In the genomic region with DNA sequence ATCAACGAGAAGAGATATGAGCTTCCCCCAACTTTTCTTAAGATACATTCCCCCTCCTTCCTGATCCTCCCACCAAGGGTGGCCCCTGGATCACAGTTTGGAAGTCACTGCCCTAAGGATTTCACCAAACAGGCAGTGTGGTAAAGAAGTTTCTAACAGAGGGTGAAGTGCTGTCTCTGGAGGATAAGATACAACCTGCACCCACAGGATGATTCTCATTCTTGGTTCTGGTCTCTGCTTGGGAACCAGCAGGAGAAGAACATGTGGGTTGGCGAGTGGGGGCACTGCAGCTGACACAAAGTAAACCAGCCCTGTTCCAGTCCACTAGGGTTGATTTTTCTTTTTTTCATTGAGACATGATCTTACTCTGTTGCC, we compare ENCODE assay signal across 1 cellular context.
TF ChIP-seq lines count a peak whose summit lies in the region.

No MANE protein-coding gene starts in this region.

TF ChIP-seq in GM12878, 131 proteins besides CTCF, POLR2A, EP300 and RAD21:
- 0 out of 2 replicates have a peak, but pooled peaks have one; percentile 38 for TF ChIP-seq POLR2AphosphoS5 (IDR thresholded peaks at IDR 0.05; ENCODE audit: low read length)
- TF ChIP-seq SMAD5 (IDR thresholded peaks at IDR 0.05; ENCODE audit: low read depth), result no peak
